Comparison of ENCODE assay signal across 24 cellular contexts in genomic region chr6:93789532-93789931, GRCh38.
"Had no signal": no experiment of that assay in that cellular context is flagged by ENCODE, and none has a peak within 500 bp of the region (broad histone marks: within the 10 kb centered on the region; RNA-seq: fewer than 3 reads in every experiment).

No MANE protein-coding gene starts in this region.

- H3K4me1 ChIP-seq: adrenal gland, prostate gland, thyroid gland, upper lobe of right lung had no signal

- H3K36me3 ChIP-seq: adrenal gland, cardiac muscle cell, prostate gland, thyroid gland, upper lobe of right lung, WERI-Rb-1 had no signal

- H3K27me3 ChIP-seq: adrenal gland, cardiac muscle cell, thyroid gland, upper lobe of right lung had no signal

- ATAC-seq: naive thymus-derived CD4-positive, alpha-beta T cell; SK-N-SH treated with all-trans-retinoic acid at 6 μM for 48 hours; T-cell; upper lobe of right lung had no signal

- H3K27ac Mint-ChIP-seq: activated naive CD8-positive, alpha-beta T cell; dendritic cell treated with granulocyte-macrophage colony-stimulating factor and Interleukin-4, amounts not matched to agents 40 ng/mL and 50 ng/mL, for 4 days; naive thymus-derived CD4-positive, alpha-beta T cell; stimulated activated naive CD8-positive, alpha-beta T cell treated with anti-CD3 and anti-CD28 coated beads, Interleukin-15, Interleukin-2, amounts not matched to agents 100 ng/mL and 50 ng/mL, for 24 hours; T-cell; T-helper 2 cell treated with Interferon-gamma antibody and Interleukin-4, amounts not matched to agents 5 μg/mL and 100 μg/mL, for 36 hours had no signal

- H3K9me3 Mint-ChIP-seq: dendritic cell treated with granulocyte-macrophage colony-stimulating factor and Interleukin-4, amounts not matched to agents 40 ng/mL and 50 ng/mL, for 4 days; neural crest cell; T-helper 2 cell treated with Interferon-gamma antibody and Interleukin-4, amounts not matched to agents 5 μg/mL and 100 μg/mL, for 36 hours had no signal

- DNase-seq: activated CD4-positive, alpha-beta T cell treated with anti-CD3 and anti-CD28 coated beads for 1 hour; activated CD4-positive, alpha-beta T cell treated with anti-CD3 and anti-CD28 coated beads, Interleukin-2, amount 50 U/mL, for 1 hour; activated gamma-delta T cell treated with Interleukin-2 at 50 U/mL for 16 hours; activated T-cell treated with anti-CD3 and anti-CD28 coated beads, Interleukin-2, amount 50 U/mL, for 1 hour; adrenal gland; effector CD4-positive, alpha-beta T cell; hippocampal formation; naive thymus-derived CD4-positive, alpha-beta T cell; occipital lobe; stimulated activated CD4-positive, alpha-beta T cell treated with anti-CD3 and anti-CD28 coated beads, Interleukin-1b, Interleukin-23, amount 100 ng/mL, for 48 hours; substantia nigra; T-cell; thyroid gland; upper lobe of right lung; WERI-Rb-1 had no signal

- H3K36me3 Mint-ChIP-seq: activated naive CD8-positive, alpha-beta T cell; naive thymus-derived CD4-positive, alpha-beta T cell; T-cell had no signal

- H3K27me3 Mint-ChIP-seq: activated naive CD8-positive, alpha-beta T cell; dendritic cell treated with granulocyte-macrophage colony-stimulating factor and Interleukin-4, amounts not matched to agents 40 ng/mL and 50 ng/mL, for 4 days; naive thymus-derived CD4-positive, alpha-beta T cell; stimulated activated naive CD8-positive, alpha-beta T cell treated with anti-CD3 and anti-CD28 coated beads, Interleukin-15, Interleukin-2, amounts not matched to agents 100 ng/mL and 50 ng/mL, for 24 hours; T-cell had no signal

- H3K27ac ChIP-seq: adrenal gland, cardiac muscle cell, prostate gland, thyroid gland, upper lobe of right lung, WERI-Rb-1 had no signal

- H3K9me3 ChIP-seq: adrenal gland, prostate gland, thyroid gland, upper lobe of right lung had no signal

- H3K4me3 ChIP-seq: adrenal gland, cardiac muscle cell, lung, prostate gland, thyroid gland, upper lobe of right lung had no signal

- H3K4me3 Mint-ChIP-seq: activated naive CD8-positive, alpha-beta T cell; dendritic cell treated with granulocyte-macrophage colony-stimulating factor and Interleukin-4, amounts not matched to agents 40 ng/mL and 50 ng/mL, for 4 days; naive thymus-derived CD4-positive, alpha-beta T cell; neural crest cell; stimulated activated naive CD8-positive, alpha-beta T cell treated with anti-CD3 and anti-CD28 coated beads, Interleukin-15, Interleukin-2, amounts not matched to agents 100 ng/mL and 50 ng/mL, for 24 hours; T-cell; T-helper 2 cell treated with Interferon-gamma antibody and Interleukin-4, amounts not matched to agents 5 μg/mL and 100 μg/mL, for 36 hours had no signal

- H3K4me1 Mint-ChIP-seq: T-cell had no signal
